Comparison of ENCODE assay signal across 17 cellular contexts in the genomic region with DNA sequence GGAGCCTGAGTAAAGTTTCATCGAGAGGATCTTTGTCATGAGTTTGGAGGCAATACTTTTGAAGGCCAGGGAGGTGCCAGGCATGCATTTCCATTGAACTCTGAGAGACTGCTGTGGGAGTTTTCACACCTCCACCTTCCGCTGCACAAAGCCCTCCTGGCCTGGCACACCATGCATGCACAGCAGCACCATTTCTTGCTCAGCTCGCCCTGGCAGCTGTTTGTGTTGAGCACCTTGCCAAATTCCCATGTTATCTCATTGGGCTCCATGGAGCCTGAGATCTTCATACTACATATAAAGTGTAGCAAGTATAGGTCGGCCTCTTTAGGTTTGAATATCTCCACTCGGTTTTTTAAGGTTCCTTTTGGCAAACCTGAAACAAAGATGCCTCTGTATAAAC.
A peak's percentile ranks its signal among the peaks of the same experiment; 100 is the strongest.
DNase-seq lines count a peak whose midpoint lies in the region; ATAC-seq and TF ChIP-seq lines count a peak whose summit lies in the region.
"Had no signal": no experiment of that assay in that cellular context is flagged by ENCODE, and none has a peak within 500 bp of the region (broad histone marks: within the 10 kb centered on the region; RNA-seq: fewer than 3 reads in every experiment).

No MANE protein-coding gene starts in this region.

- WGBS in right cardiac atrium = 68% methylated on average over 5 of the region's 5 CpGs
- 91 to 93% methylated on average over 4 to 5 of the region's 5 CpGs for WGBS in endodermal cell (ENCODE audit: insufficient coverage in 1 of 2, insufficient read length in 1 of 2), 2 experiments

- H3K27ac ChIP-seq in left ventricle myocardium inferior (replicated peaks) = peak overlapping the region; percentile 15
- no peak overlapping the region for H3K27ac ChIP-seq in right cardiac atrium (ENCODE audit: low read length)
- no peak overlapping the region for H3K27ac ChIP-seq in endodermal cell (ENCODE audit: low read depth, low read length)
- H3K27ac ChIP-seq: 22Rv1; A549; BLaER1 treated with 17β-estradiol and CSF1 and Interleukin-3, amounts not matched to agents 10 nM and 100 nM; C4-2B had no signal

- H3K9ac ChIP-seq in endodermal cell (ENCODE audit: extremely low read depth, low read length, poor library complexity, severe bottlenecking) = no peak overlapping the region
- H3K9ac ChIP-seq: BLaER1 treated with 17β-estradiol and CSF1 and Interleukin-3, amounts not matched to agents 10 nM and 100 nM had no signal

- DNase-seq in Right ventricle myocardium superior (no peak), Right ventricle myocardium inferior (ENCODE audit: missing footprints) (no peak), left ventricle myocardium inferior (no peak), right cardiac atrium (no peak), endodermal cell (peak; percentile 34)
- DNase-seq: AML-193; Caco-2; Calu3; CD4-positive, alpha-beta T cell; CD8-positive, alpha-beta T cell; DMS79 treated with DMSO at 0.1 percent for 48 hours; GF-D8 had no signal

- H3K4me3 ChIP-seq in left ventricle myocardium inferior (no peak overlapping the region), right cardiac atrium (ENCODE audit: low read length) (no peak overlapping the region), endodermal cell (ENCODE audit: low read length) (no peak overlapping the region)
- H3K4me3 ChIP-seq: A549; BLaER1 treated with 17β-estradiol and CSF1 and Interleukin-3, amounts not matched to agents 10 nM and 100 nM had no signal

- H3K36me3 Mint-ChIP-seq in endodermal cell (ENCODE audit: low read depth) = peaks cover 2% of the 10 kb centered on the region
- H3K36me3 Mint-ChIP-seq: CD8-positive, alpha-beta T cell had no signal

- H3K4me1 Mint-ChIP-seq in endodermal cell = no peaks in the 10 kb centered on the region
- H3K4me1 Mint-ChIP-seq: B cell had no signal

- H3K9me3 ChIP-seq in left ventricle myocardium inferior (replicated peaks) (no peaks in the 10 kb centered on the region), right cardiac atrium (ENCODE audit: control insufficient read depth, low read length) (no peaks in the 10 kb centered on the region), endodermal cell (ENCODE audit: control insufficient read depth, low read length) (no peaks in the 10 kb centered on the region)
- H3K9me3 ChIP-seq: A549, Caco-2 had no signal

- peaks cover 7% of the 10 kb centered on the region for H3K27me3 Mint-ChIP-seq in endodermal cell (ENCODE audit: insufficient read depth)

- no peaks in the 10 kb centered on the region for H3K36me3 ChIP-seq in left ventricle myocardium inferior
- no peaks in the 10 kb centered on the region for H3K36me3 ChIP-seq in endodermal cell (ENCODE audit: control insufficient read depth, insufficient read depth, low read length)
- H3K36me3 ChIP-seq: BLaER1 treated with 17β-estradiol and CSF1 and Interleukin-3, amounts not matched to agents 10 nM and 100 nM had no signal

- peaks cover 5% of the 10 kb centered on the region for H3K9me3 Mint-ChIP-seq in endodermal cell
- H3K9me3 Mint-ChIP-seq: CD4-positive, alpha-beta T cell had no signal

- ATAC-seq in Right ventricle myocardium superior (ENCODE audit: poor library complexity) (peak; percentile 58), Right ventricle myocardium inferior (no peak), right cardiac atrium (no peak)
- ATAC-seq: A549; CD8-positive, alpha-beta T cell had no signal

- no peaks in the 10 kb centered on the region for H3K27me3 ChIP-seq in left ventricle myocardium inferior (ENCODE audit: low read depth)
- H3K27me3 ChIP-seq in right cardiac atrium (ENCODE audit: control insufficient read depth, insufficient read depth) = no peaks in the 10 kb centered on the region
- H3K27me3 ChIP-seq in endodermal cell (ENCODE audit: control insufficient read depth, insufficient read depth, low read length, poor library complexity, severe bottlenecking) = no peaks in the 10 kb centered on the region
- H3K27me3 ChIP-seq: BLaER1 treated with 17β-estradiol and CSF1 and Interleukin-3, amounts not matched to agents 10 nM and 100 nM had no signal

- intact Hi-C loops in Right ventricle myocardium superior (cut with DNase I) = no loop called here
- intact Hi-C loops in Right ventricle myocardium inferior (cut with DNase I) = no loop called here
- intact Hi-C loops in left ventricle myocardium inferior (cut with micrococcal nuclease) = no loop called here
- intact Hi-C loops in right cardiac atrium (cut with DNase I) = no loop called here

- H3K4me3 Mint-ChIP-seq in endodermal cell = no peak overlapping the region
- H3K4me3 Mint-ChIP-seq: B cell; CD4-positive, alpha-beta T cell; CD8-positive, alpha-beta T cell had no signal

- no peak overlapping the region for H3K27ac Mint-ChIP-seq in endodermal cell
- H3K27ac Mint-ChIP-seq: B cell; CD4-positive, alpha-beta T cell; CD8-positive, alpha-beta T cell had no signal

- TF ChIP-seq CTCF in left ventricle myocardium inferior (IDR thresholded peaks at IDR 0.05; ENCODE audit: borderline replicate concordance) = no peak
- no peak for TF ChIP-seq CTCF in endodermal cell (conservative IDR thresholded peaks at IDR 0.05)

- H3K4me1 ChIP-seq in left ventricle myocardium inferior (peaks cover 14% of the 10 kb centered on the region), right cardiac atrium (ENCODE audit: control insufficient read depth, insufficient read depth, low read length) (peaks cover 5% of the 10 kb centered on the region), endodermal cell (ENCODE audit: control insufficient read depth, insufficient read depth, low read length) (no peaks in the 10 kb centered on the region)
- H3K4me1 ChIP-seq: A549 had no signal
